Comparison of ENCODE assay signal across 1 cellular context in the genomic region with DNA sequence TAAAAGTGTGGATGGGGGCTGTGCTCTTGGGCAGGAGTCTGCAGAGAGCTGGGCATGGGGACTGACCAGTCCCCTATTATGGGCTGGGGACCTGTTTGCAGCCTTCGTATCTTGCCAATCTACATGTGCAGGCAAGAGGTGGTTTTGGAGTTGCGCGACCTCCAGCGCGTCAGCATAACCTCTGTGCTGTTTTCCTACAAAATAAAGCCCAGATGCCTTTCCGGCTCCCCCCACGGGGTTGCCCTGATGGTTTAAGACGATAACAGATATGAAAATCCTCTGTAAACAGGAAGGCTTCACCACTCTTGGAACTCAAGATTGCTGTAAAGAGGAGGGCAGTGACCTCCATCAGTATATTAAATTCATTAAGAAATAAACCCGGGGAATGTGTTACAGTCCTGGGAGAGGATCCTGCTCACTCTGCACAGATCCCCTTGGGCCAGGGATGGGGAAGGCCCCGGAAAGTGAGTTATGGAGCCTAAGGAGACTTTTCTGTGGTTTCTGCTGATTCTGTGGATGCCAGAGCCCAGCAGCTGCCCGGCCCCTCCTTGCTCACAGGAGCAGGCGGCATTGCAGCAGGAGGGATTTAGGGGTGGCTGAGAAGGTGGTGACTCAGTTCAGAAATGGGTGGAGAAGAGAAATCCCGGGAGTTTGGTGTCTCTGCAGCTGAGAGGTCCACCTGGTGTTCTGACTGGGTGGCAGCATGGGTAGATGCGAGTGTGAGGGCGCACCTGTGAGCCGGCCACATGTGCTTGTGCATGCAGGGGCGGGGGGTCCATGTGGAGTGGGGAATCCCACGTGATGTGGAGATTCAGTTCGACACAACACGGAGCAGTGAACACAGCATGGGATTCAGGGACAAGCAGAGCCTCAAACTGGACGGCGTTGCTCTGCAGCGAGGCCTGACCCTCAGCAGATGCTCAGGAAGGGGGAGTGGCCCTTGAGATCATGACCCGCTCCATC.
TF ChIP-seq lines count a peak whose summit lies in the region.

No MANE protein-coding gene starts in this region.

TF ChIP-seq in K562, 482 proteins besides CTCF, POLR2A, EP300 and RAD21:
- TF ChIP-seq MTF1 (CRISPR knock-in tag; IDR thresholded peaks at IDR 0.05; ENCODE audit: borderline replicate concordance), result no peak
- TF ChIP-seq ZNF707 (CRISPR knock-in tag; conservative IDR thresholded peaks at IDR 0.05), result no peak
- TF ChIP-seq STAG1 (CRISPR knock-in tag; IDR thresholded peaks at IDR 0.05; ENCODE audit: borderline replicate concordance), result no peak
- TF ChIP-seq BDP1 (IDR thresholded peaks at IDR 0.05; ENCODE audit: insufficient read depth, insufficient read length), result no peak
- TF ChIP-seq FOXA3 (CRISPR knock-in tag; conservative IDR thresholded peaks at IDR 0.05 in 1 of 2, IDR thresholded peaks at IDR 0.05 in 1 of 2), result 0 out of 4 replicates have a peak, but pooled peaks of 1 of the 2 experiments have one; percentile 15
- no peak for TF ChIP-seq ZZZ3 (IDR thresholded peaks at IDR 0.05)
- TF ChIP-seq, protein P1, sequence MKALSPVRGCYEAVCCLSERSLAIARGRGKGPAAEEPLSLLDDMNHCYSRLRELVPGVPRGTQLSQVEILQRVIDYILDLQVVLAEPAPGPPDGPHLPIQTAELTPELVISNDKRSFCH (CRISPR knock-in tag; IDR thresholded peaks at IDR 0.05), result no peak
- TF ChIP-seq, protein P1 (tag; IDR thresholded peaks at IDR 0.05), result no peak
- TF ChIP-seq, protein P2, sequence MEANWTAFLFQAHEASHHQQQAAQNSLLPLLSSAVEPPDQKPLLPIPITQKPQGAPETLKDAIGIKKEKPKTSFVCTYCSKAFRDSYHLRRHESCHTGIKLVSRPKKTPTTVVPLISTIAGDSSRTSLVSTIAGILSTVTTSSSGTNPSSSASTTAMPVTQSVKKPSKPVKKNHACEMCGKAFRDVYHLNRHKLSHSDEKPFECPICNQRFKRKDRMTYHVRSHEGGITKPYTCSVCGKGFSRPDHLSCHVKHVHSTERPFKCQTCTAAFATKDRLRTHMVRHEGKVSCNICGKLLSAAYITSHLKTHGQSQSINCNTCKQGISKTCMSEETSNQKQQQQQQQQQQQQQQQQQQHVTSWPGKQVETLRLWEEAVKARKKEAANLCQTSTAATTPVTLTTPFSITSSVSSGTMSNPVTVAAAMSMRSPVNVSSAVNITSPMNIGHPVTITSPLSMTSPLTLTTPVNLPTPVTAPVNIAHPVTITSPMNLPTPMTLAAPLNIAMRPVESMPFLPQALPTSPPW (CRISPR knock-in tag; IDR thresholded peaks at IDR 0.05), result peak; percentile 70; the same call in 1 of the 2 replicates
- TF ChIP-seq, protein P3, sequence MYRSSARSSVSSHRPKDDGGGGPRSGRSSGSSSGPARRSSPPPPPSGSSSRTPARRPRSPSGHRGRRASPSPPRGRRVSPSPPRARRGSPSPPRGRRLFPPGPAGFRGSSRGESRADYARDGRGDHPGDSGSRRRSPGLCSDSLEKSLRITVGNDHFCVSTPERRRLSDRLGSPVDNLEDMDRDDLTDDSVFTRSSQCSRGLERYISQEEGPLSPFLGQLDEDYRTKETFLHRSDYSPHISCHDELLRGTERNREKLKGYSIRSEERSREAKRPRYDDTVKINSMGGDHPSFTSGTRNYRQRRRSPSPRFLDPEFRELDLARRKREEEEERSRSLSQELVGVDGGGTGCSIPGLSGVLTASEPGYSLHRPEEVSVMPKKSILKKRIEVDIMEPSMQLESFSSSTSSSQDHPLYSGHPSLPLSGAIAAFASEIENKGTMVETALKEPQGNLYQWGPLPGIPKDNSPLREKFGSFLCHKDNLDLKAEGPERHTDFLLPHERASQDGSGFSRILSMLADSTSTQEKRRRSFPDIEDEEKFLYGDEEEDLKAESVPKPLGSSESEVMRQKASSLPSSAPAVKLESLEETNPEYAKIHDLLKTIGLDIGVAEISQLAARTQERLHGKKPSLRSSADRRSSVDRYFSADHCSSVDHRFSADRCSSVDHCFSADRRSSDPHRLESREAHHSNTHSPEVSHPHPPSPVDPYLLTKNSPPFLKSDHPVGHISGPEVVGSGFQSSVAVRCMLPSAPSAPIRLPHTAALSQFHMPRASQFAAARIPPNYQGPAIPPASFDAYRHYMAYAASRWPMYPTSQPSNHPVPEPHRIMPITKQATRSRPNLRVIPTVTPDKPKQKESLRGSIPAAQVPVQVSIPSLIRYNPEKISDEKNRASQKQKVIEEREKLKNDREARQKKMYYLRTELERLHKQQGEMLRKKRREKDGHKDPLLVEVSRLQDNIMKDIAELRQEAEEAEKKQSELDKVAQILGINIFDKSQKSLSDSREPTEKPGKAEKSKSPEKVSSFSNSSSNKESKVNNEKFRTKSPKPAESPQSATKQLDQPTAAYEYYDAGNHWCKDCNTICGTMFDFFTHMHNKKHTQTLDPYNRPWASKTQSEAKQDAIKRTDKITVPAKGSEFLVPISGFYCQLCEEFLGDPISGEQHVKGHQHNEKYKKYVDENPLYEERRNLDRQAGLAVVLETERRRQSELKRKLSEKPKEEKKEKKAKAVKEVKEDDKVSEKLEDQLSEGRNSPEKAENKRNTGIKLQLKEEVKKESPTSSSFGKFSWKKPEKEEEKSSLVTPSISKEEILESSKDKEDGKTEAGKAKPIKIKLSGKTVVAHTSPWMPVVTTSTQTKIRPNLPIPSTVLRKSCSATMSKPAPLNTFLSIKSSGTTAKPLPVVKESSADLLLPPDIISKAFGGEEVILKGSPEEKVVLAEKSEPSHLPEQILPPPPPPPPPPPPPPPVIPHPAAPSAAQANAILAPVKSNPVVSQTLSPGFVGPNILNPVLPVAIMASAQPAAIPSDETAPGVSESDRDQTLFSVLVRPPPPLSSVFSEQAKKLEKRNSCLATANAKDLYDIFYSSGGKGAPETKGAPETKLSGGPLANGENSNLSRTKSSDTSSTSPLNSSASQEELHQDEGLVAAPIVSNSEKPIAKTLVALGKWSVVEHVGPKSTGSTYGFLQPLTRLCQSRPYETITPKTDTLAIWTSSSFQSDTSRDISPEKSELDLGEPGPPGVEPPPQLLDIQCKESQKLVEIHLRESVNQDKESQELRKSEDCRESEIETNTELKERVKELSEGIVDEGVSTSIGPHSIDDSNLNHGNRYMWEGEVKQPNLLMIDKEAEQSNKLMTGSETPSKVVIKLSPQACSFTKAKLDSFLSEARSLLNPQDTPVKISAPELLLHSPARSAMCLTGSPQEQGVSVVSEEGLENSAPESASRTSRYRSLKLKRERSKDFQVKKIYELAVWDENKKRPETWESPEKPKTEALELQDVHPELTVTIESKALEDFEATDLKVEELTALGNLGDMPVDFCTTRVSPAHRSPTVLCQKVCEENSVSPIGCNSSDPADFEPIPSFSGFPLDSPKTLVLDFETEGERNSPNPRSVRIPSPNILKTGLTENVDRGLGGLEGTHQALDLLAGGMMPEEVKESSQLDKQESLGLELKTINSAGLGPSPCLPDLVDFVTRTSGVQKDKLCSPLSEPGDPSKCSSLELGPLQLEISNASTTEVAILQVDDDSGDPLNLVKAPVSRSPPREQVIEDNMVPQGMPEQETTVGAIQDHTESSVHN (IDR thresholded peaks at IDR 0.05; ENCODE audit: borderline replicate concordance in 1 of 2, low read depth in 1 of 2), result no peak
- TF ChIP-seq PHF20 (IDR thresholded peaks at IDR 0.05; ENCODE audit: partially characterized antibody), result no peak
